ENCODE assay signal across 8 cellular contexts in genomic region chr11:66480116-66480938, GRCh38. TPM values are rescaled to one million over a fixed set of nuclear protein-coding genes. Genes with fewer than 3 reads are reported as not detected.
DNase-seq lines count a peak whose midpoint lies in the region; ATAC-seq and TF ChIP-seq lines count a peak whose summit lies in the region.

DPP3 (plus strand) TSS chr11:66480434; CDS start chr11:66482201, 1,767 bp downstream.

- peak; percentile 98 for ATAC-seq in CD8-positive, alpha-beta T cell
- peak; percentile 91 for ATAC-seq in GM19467 (IDR thresholded peaks at IDR 0.05; ENCODE audit: unreplicated experiment)

- H3K4me1 Mint-ChIP-seq in CD8-positive, alpha-beta T cell (ENCODE audit: low read depth) = peaks cover 31% of the 10 kb centered on the region

- peaks cover 17% of the 10 kb centered on the region for H3K36me3 Mint-ChIP-seq in CD8-positive, alpha-beta T cell

- H3K27me3 ChIP-seq in CD8-positive, alpha-beta T cell (ENCODE audit: insufficient read depth, low read length) = no peaks in the 10 kb centered on the region

- H3K27ac ChIP-seq in CD8-positive, alpha-beta T cell (ENCODE audit: low read depth, low read length) = peak within 1 kb of the TSS; percentile 70

- H3K36me3 ChIP-seq in CD8-positive, alpha-beta T cell (ENCODE audit: insufficient read depth, low read length) = peaks cover 4% of the 10 kb centered on the region

- CTCF ChIA-PET in CD8-positive, alpha-beta T cell (lab: Charles Lee) = interaction anchor here (0.6 to 2.7 kb wide), 8 partner anchors 10 to 198 kb away, joined by 3 to 9 read pairs (median 4); partner anchors contain the start of genes PELI3 and RBM4B

- no peaks in the 10 kb centered on the region for H3K9me3 ChIP-seq in CD8-positive, alpha-beta T cell (ENCODE audit: low read length)

- no peak for TF ChIP-seq CTCF in CD8-positive, alpha-beta T cell (IDR thresholded peaks at IDR 0.05)

- peak within 1 kb of the TSS; percentile 90 for H3K4me3 ChIP-seq in CD8-positive, alpha-beta T cell (ENCODE audit: low read depth, low read length)

- intact Hi-C loops in CD8-positive, alpha-beta T cell (cut with DNase I, micrococcal nuclease) = loop anchor here (1.0 to 5.0 kb wide), 8 partner anchors 14 to 477 kb away; partner anchors contain the start of genes BBS1 (in 2 of the 2), PELI3 (in 2 of the 2), ACTN3 (in 1 of the 2) and PC (in 1 of the 2)

- H3K4me1 ChIP-seq in CD8-positive, alpha-beta T cell (ENCODE audit: insufficient read depth, low read length) = peaks cover 17% of the 10 kb centered on the region

- peak; percentile 91 to 97 (median 95) for DNase-seq in CD8-positive, alpha-beta T cell
- DNase-seq in HS-27A (ENCODE audit: low read depth) = peak; percentile 92
- peak; percentile 71 for DNase-seq in NK-92 (lab: John Stamatoyannopoulos, UW; ENCODE audit: unreplicated experiment)
- peak; percentile 97 for DNase-seq in activated CD8-positive, alpha-beta memory T cell treated with anti-CD3 and anti-CD28 coated beads for 24 hours
- DNase-seq in effector CD8-positive, alpha-beta T cell (lab: John Stamatoyannopoulos, UW) = peak; percentile 91
- peak; percentile 98 for DNase-seq in medulla oblongata (ENCODE audit: extremely low spot score)
- peak; percentile 90 for DNase-seq in stimulated activated CD8-positive, alpha-beta memory T cell treated with anti-CD3 and anti-CD28 coated beads, Interleukin-12 subunit alpha, Interleukin-12 subunit beta, amount 100 ng/mL, for 1 hour (ENCODE audit: low read depth)

- POLR2A ChIA-PET in CD8-positive, alpha-beta T cell (lab: Charles Lee) = interaction anchor here (0.8 to 2.8 kb wide), 12 partner anchors 9 to 197 kb away, joined by 3 to 22 read pairs (median 4); partner anchors contain the start of genes BRMS1, MRPL11, NPAS4 and PELI3

- H3K27me3 Mint-ChIP-seq in CD8-positive, alpha-beta T cell (ENCODE audit: low read depth) = no peaks in the 10 kb centered on the region

- H3K27ac Mint-ChIP-seq in CD8-positive, alpha-beta T cell = peak within 1 kb of the TSS; percentile 89

- no peaks in the 10 kb centered on the region for H3K9me3 Mint-ChIP-seq in CD8-positive, alpha-beta T cell

- H3K4me3 Mint-ChIP-seq in CD8-positive, alpha-beta T cell = peak within 1 kb of the TSS; percentile 89

RNA-seq across cellular contexts. Expression of gene DPP3, which starts in this region (rescaled TPM):
- 10 to 100 TPM; 13.7 to 15.6 TPM for total RNA-seq in CD8-positive, alpha-beta T cell

Comparison
In these comparisons a context has a peak if more than half of its experiments do, and no peak if none do; other contexts are left out.
1. Peak in every context shown above with its lines: DNase-seq, ATAC-seq, H3K4me3 ChIP-seq and H3K27ac ChIP-seq.